ENCODE assay signal across 21 cellular contexts in genomic region chr2:240456607-240457222, GRCh38. TPM values are rescaled to one million over a fixed set of nuclear protein-coding genes. Genes with fewer than 3 reads are reported as not detected.
DNase-seq lines count a peak whose midpoint lies in the region; ATAC-seq and TF ChIP-seq lines count a peak whose summit lies in the region.
"Had no signal": no experiment of that assay in that cellular context is flagged by ENCODE, and none has a peak within 500 bp of the region (broad histone marks: within the 10 kb centered on the region; RNA-seq: fewer than 3 reads in every experiment).

No MANE protein-coding gene starts in this region.

- ATAC-seq in Right ventricle myocardium inferior (no peak), GM19351 (IDR thresholded peaks at IDR 0.05; ENCODE audit: unreplicated experiment) (no peak), GM21786 (IDR thresholded peaks at IDR 0.05; ENCODE audit: unreplicated experiment) (no peak)
- ATAC-seq: naive thymus-derived CD4-positive, alpha-beta T cell; Panc1; stimulated activated naive CD8-positive, alpha-beta T cell treated with anti-CD3 and anti-CD28 coated beads, Interleukin-15, Interleukin-2, amounts not matched to agents 100 U/mL and 50 U/mL, for 24 hours had no signal

- peak overlapping the region in 1 of 3 experiments; percentile 76 for H3K27ac Mint-ChIP-seq in nephron
- H3K27ac Mint-ChIP-seq: activated CD4-positive, alpha-beta T cell treated with anti-CD3 and anti-CD28 coated beads, Interleukin-2, amount 10 ng/mL, durations not matched to agents 24 days and 14 days; CD4-positive, alpha-beta T cell; naive thymus-derived CD4-positive, alpha-beta T cell had no signal

- H3K27me3 Mint-ChIP-seq in nephron (ENCODE audit: low read depth): peaks cover 20% of the 10 kb centered on the region

- peaks cover 26% of the 10 kb centered on the region for H3K4me1 Mint-ChIP-seq in nephron

- peak overlapping the region in 2 of 3 experiments; percentile 53 to 61 for H3K4me3 Mint-ChIP-seq in nephron
- H3K4me3 Mint-ChIP-seq: activated CD4-positive, alpha-beta T cell treated with anti-CD3 and anti-CD28 coated beads, Interleukin-2, amount 10 ng/mL, durations not matched to agents 24 days and 14 days; CD4-positive, alpha-beta T cell had no signal

- DNase-seq in Right ventricle myocardium inferior (ENCODE audit: missing footprints) (peak; percentile 46), cardiac septum (ENCODE audit: low spot score) (no peak), astrocyte of the hippocampus (ENCODE audit: low read depth, low spot score) (peak; percentile 33), NK-92 (lab: John Stamatoyannopoulos, UW; ENCODE audit: unreplicated experiment) (no peak), NCI-H2196 (lab: John Stamatoyannopoulos, UW; ENCODE audit: unreplicated experiment) (no peak)
- DNase-seq: activated CD4-positive, alpha-beta T cell treated with anti-CD3 and anti-CD28 coated beads, Interleukin-2, amount 10 ng/mL, durations not matched to agents 24 days and 14 days; activated naive CD4-positive, alpha-beta T cell treated with Interleukin-2 at 50 U/mL for 16 hours; CD4-positive, alpha-beta T cell; DND-41; IMR-90; lower lobe of right lung; MV-4-11; NCI-H2081; NCI-H774; retina; stimulated activated naive CD8-positive, alpha-beta T cell treated with anti-CD3 and anti-CD28 coated beads, Interleukin-15, Interleukin-2, amounts not matched to agents 100 U/mL and 50 U/mL, for 24 hours had no signal

- no peaks in the 10 kb centered on the region for H3K36me3 Mint-ChIP-seq in nephron (ENCODE audit: low read depth)
- H3K36me3 Mint-ChIP-seq: naive thymus-derived CD4-positive, alpha-beta T cell had no signal

- intact Hi-C loops in Right ventricle myocardium inferior (cut with DNase I): no loop called here
- intact Hi-C loops in cardiac septum (cut with DNase I): no loop called here

- no peak for TF ChIP-seq CTCF in nephron (IDR thresholded peaks at IDR 0.05; ENCODE audit: unreplicated experiment in 3 of 3)

- no peaks in the 10 kb centered on the region for H3K9me3 Mint-ChIP-seq in nephron
- H3K9me3 Mint-ChIP-seq: activated CD4-positive, alpha-beta T cell treated with anti-CD3 and anti-CD28 coated beads, Interleukin-2, amount 10 ng/mL, durations not matched to agents 24 days and 14 days; CD4-positive, alpha-beta T cell had no signal

RNA-seq across cellular contexts. Expression of gene GPC1, which starts 21.3 kb away (rescaled TPM):
- total RNA-seq in Right ventricle myocardium inferior (182 TPM), cardiac septum (291 TPM)

Comparison
In these comparisons a context has a peak if more than half of its experiments do, and no peak if none do; other contexts are left out.
1. DNase-seq: peak in Right ventricle myocardium inferior (single experiment) and astrocyte of the hippocampus (single experiment); none in cardiac septum (single experiment), NK-92 (single experiment) and NCI-H2196 (single experiment).